Comparison of ENCODE assay signal across 14 cellular contexts in the genomic region with DNA sequence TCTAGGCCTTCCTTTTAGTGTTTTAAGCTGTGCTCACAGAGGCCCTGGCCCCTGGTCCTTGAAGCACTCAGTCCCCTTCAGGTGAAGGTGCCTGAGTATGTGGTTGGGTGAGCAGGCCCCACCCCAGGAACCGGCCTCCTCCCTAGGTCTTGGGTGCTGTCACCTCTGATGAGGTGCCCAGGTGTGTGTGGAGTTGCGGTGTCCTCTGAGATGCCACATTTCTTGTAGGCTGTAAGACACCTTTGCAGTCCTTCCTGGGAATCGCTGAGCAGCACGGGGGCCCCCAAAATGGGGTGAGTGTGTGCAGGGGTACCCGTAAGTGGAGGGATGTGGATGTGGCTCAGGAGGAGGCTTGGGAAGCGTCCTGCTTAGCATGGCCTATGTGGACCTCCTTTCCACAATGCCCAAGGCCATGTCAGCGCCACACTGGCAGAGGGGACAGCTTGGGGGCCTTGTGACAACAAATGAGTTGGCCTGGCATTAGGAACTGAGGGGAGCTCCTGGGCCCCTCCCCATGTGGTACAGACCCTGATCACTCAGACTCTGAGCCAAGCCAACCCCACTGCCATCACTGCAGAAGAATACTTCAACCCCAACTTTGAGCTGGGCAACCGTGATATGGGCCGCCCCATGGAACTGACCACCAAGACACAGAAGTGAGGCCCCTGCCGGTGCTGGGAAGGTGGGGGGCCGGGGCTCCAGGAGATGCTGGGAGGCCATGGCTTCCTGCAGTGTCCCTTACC.
"Had no signal": no experiment of that assay in that cellular context is flagged by ENCODE, and none has a peak within 500 bp of the region (broad histone marks: within the 10 kb centered on the region; RNA-seq: fewer than 3 reads in every experiment).

No MANE protein-coding gene starts in this region.

- H3K4me3 ChIP-seq: esophagus squamous epithelium, gastroesophageal sphincter, left ventricle myocardium inferior, lower lobe of right lung, right atrium auricular region had no signal

- H3K27me3 Mint-ChIP-seq: memory B cell; natural killer cell treated with Interleukin-12 subunit alpha and Interleukin-12 subunit beta and Interleukin-15 and Interleukin-18, amount 100 ng/mL, for 72 hours had no signal

- ATAC-seq: gastroesophageal sphincter; lower lobe of right lung; natural killer cell treated with Interleukin-12 subunit alpha and Interleukin-12 subunit beta and Interleukin-15 and Interleukin-18, amount 100 ng/mL, for 72 hours had no signal

- H3K27me3 ChIP-seq: gastroesophageal sphincter, right atrium auricular region had no signal

- H3K27ac Mint-ChIP-seq: dendritic cell treated with granulocyte-macrophage colony-stimulating factor and Interleukin-4, amounts not matched to agents 40 ng/mL and 50 ng/mL, for 4 days; memory B cell; mesothelial cell of epicardium; natural killer cell treated with Interleukin-12 subunit alpha and Interleukin-12 subunit beta and Interleukin-15 and Interleukin-18, amount 100 ng/mL, for 72 hours had no signal

- DNase-seq: esophagus squamous epithelium; foreskin fibroblast; glutamatergic neuron; left ventricle myocardium inferior; lower lobe of right lung; small intestine; stimulated activated CD4-positive, alpha-beta T cell treated with anti-CD3 and anti-CD28 coated beads, Interleukin-2, amount 100 ng/mL, for 48 hours; stimulated activated naive CD4-positive, alpha-beta T cell treated with Interleukin-2 at 50 U/mL for 16 hours had no signal

- H3K36me3 ChIP-seq: left ventricle myocardium inferior, lower lobe of right lung, right atrium auricular region had no signal

- H3K4me3 Mint-ChIP-seq: dendritic cell treated with granulocyte-macrophage colony-stimulating factor and Interleukin-4, amounts not matched to agents 40 ng/mL and 50 ng/mL, for 4 days; memory B cell; mesothelial cell of epicardium; natural killer cell treated with Interleukin-12 subunit alpha and Interleukin-12 subunit beta and Interleukin-15 and Interleukin-18, amount 100 ng/mL, for 72 hours had no signal

- H3K9me3 ChIP-seq: esophagus squamous epithelium, gastroesophageal sphincter, left ventricle myocardium inferior, lower lobe of right lung, right atrium auricular region had no signal

- H3K36me3 Mint-ChIP-seq: memory B cell; mesothelial cell of epicardium; natural killer cell treated with Interleukin-12 subunit alpha and Interleukin-12 subunit beta and Interleukin-15 and Interleukin-18, amount 100 ng/mL, for 72 hours had no signal

- H3K9me3 Mint-ChIP-seq: dendritic cell treated with granulocyte-macrophage colony-stimulating factor and Interleukin-4, amounts not matched to agents 40 ng/mL and 50 ng/mL, for 4 days; memory B cell; mesothelial cell of epicardium; natural killer cell treated with Interleukin-12 subunit alpha and Interleukin-12 subunit beta and Interleukin-15 and Interleukin-18, amount 100 ng/mL, for 72 hours had no signal

- H3K27ac ChIP-seq: esophagus squamous epithelium, left ventricle myocardium inferior, lower lobe of right lung, right atrium auricular region had no signal
